ENCODE assay signal across 9 cellular contexts in the genomic region with DNA sequence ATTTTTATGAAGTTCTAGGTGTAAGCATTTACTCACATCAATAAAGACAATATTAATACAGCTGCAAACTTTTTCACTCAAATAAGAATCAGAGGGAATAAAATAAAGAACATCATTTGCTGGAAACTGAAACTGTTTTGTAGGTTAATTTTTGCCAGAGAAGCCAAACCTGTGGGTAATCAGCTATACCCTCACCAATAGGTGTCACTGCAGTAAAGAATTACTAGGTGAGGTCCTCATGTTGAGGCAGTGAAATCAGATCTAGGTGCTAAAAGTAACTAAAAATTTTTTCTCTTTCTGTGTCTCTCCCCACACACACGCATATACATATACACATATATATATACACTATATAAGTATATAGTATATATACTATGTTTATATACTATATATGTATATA.
A peak's percentile ranks its signal among the peaks of the same experiment; 100 is the strongest.
DNase-seq lines count a peak whose midpoint lies in the region; ATAC-seq and TF ChIP-seq lines count a peak whose summit lies in the region.
"Had no signal": no experiment of that assay in that cellular context is flagged by ENCODE, and none has a peak within 500 bp of the region (broad histone marks: within the 10 kb centered on the region; RNA-seq: fewer than 3 reads in every experiment).

No MANE protein-coding gene starts in this region.

- H4K20me1 ChIP-seq in OCI-LY3 (ENCODE audit: insufficient read depth, low read length), result no peaks in the 10 kb centered on the region
- H4K20me1 ChIP-seq: BLaER1 treated with 17β-estradiol and CSF1 and Interleukin-3, amounts not matched to agents 10 nM and 100 nM had no signal

- no peak overlapping the region for H3K27ac ChIP-seq in OCI-LY3 (ENCODE audit: low read length)
- no peak overlapping the region for H3K27ac ChIP-seq in gastrocnemius medialis
- H3K27ac ChIP-seq: BLaER1 treated with 17β-estradiol and CSF1 and Interleukin-3, amounts not matched to agents 10 nM and 100 nM had no signal

- no peaks in the 10 kb centered on the region for H3K79me2 ChIP-seq in OCI-LY3 (ENCODE audit: low read length)

- no peak overlapping the region for H3K9ac ChIP-seq in OCI-LY3 (ENCODE audit: low read length)
- H3K9ac ChIP-seq: BLaER1 treated with 17β-estradiol and CSF1 and Interleukin-3, amounts not matched to agents 10 nM and 100 nM had no signal

- H3K4me1 ChIP-seq in OCI-LY3 (ENCODE audit: low read length) (peaks cover 7% of the 10 kb centered on the region), gastrocnemius medialis (no peaks in the 10 kb centered on the region)
- H3K4me1 ChIP-seq: BLaER1 treated with 17β-estradiol and CSF1 and Interleukin-3, amounts not matched to agents 10 nM and 100 nM had no signal

- H3K4me3 ChIP-seq in OCI-LY3 (ENCODE audit: low read length) (no peak overlapping the region), kidney epithelial cell (ENCODE audit: low read depth, low read length) (no peak overlapping the region), gastrocnemius medialis (no peak overlapping the region)
- H3K4me3 ChIP-seq: BLaER1 treated with 17β-estradiol and CSF1 and Interleukin-3, amounts not matched to agents 10 nM and 100 nM had no signal

- H3K9me3 ChIP-seq in OCI-LY3 (ENCODE audit: insufficient read depth, low read length) (no peaks in the 10 kb centered on the region), gastrocnemius medialis (no peaks in the 10 kb centered on the region)
- H3K9me3 ChIP-seq: BLaER1 treated with 17β-estradiol and CSF1 and Interleukin-3, amounts not matched to agents 10 nM and 100 nM had no signal

- H3K4me2 ChIP-seq in OCI-LY3 (ENCODE audit: low read length), result peak overlapping the region; percentile 11; the same call in 1 of the 2 replicates
- H3K4me2 ChIP-seq: BLaER1 treated with 17β-estradiol and CSF1 and Interleukin-3, amounts not matched to agents 10 nM and 100 nM had no signal

- no peak for TF ChIP-seq POLR2A in gastrocnemius medialis (IDR thresholded peaks at IDR 0.05)

- H3K36me3 ChIP-seq in OCI-LY3 (replicated peaks; ENCODE audit: low read depth, low read length), result no peaks in the 10 kb centered on the region
- no peaks in the 10 kb centered on the region for H3K36me3 ChIP-seq in kidney epithelial cell (ENCODE audit: control insufficient read depth, insufficient read depth, low read length)
- no peaks in the 10 kb centered on the region for H3K36me3 ChIP-seq in gastrocnemius medialis
- H3K36me3 ChIP-seq: BLaER1 treated with 17β-estradiol and CSF1 and Interleukin-3, amounts not matched to agents 10 nM and 100 nM had no signal

- DNase-seq in NCI-H345 treated with DMSO at 0.1 percent for 48 hours (lab: John Stamatoyannopoulos, UW; ENCODE audit: unreplicated experiment) (peak; percentile 0), NCI-H345 (lab: John Stamatoyannopoulos, UW) (no peak), kidney epithelial cell (ENCODE audit: low read depth) (peak; percentile 21), HK-2 (ENCODE audit: unreplicated experiment) (no peak), gastrocnemius medialis (no peak)

- in situ Hi-C loops in gastrocnemius medialis (cut with MboI; ENCODE audit: low sequenced_read_pairs in 4 of 4), result no loop called here

- ATAC-seq in HG02678 (IDR thresholded peaks at IDR 0.05; ENCODE audit: unreplicated experiment) (peak; percentile 76), esophagus mucosa (no peak), gastrocnemius medialis (no peak)

- intact Hi-C loops in gastrocnemius medialis (cut with DNase I; ENCODE audit: low total_unique reads), result no loop called here

- no peak overlapping the region for H2AFZ ChIP-seq in OCI-LY3 (ENCODE audit: low read depth, low read length)

- TF ChIP-seq CTCF in OCI-LY3 (IDR thresholded peaks at IDR 0.05; ENCODE audit: low read depth, low read length), result peak; percentile 54
- TF ChIP-seq CTCF in kidney epithelial cell (IDR thresholded peaks at IDR 0.05; ENCODE audit: insufficient read depth, low read length, poor library complexity, severe bottlenecking), result peak; percentile 60
- TF ChIP-seq CTCF in gastrocnemius medialis (IDR thresholded peaks at IDR 0.05 in 4 of 5, conservative IDR thresholded peaks at IDR 0.05 in 1 of 5), result no peak

- H3K27me3 ChIP-seq in OCI-LY3 (ENCODE audit: low read depth, low read length) (no peaks in the 10 kb centered on the region), kidney epithelial cell (ENCODE audit: control insufficient read depth, insufficient read depth, low read length) (no peaks in the 10 kb centered on the region), gastrocnemius medialis (no peaks in the 10 kb centered on the region)
- H3K27me3 ChIP-seq: BLaER1 treated with 17β-estradiol and CSF1 and Interleukin-3, amounts not matched to agents 10 nM and 100 nM had no signal

Comparison
In these comparisons a context has a peak if more than half of its experiments do, and no peak if none do; other contexts are left out.
1. DNase-seq: peak in NCI-H345 treated with DMSO at 0.1 percent for 48 hours (single experiment) and kidney epithelial cell (single experiment); none in NCI-H345 (single experiment), HK-2 (single experiment) and gastrocnemius medialis (0 of 2).
2. CTCF ChIP-seq: peak in OCI-LY3 (single experiment) and kidney epithelial cell (single experiment); none in gastrocnemius medialis (0 of 5).